11 cellular contexts compared by ENCODE assay signal in the genomic region with DNA sequence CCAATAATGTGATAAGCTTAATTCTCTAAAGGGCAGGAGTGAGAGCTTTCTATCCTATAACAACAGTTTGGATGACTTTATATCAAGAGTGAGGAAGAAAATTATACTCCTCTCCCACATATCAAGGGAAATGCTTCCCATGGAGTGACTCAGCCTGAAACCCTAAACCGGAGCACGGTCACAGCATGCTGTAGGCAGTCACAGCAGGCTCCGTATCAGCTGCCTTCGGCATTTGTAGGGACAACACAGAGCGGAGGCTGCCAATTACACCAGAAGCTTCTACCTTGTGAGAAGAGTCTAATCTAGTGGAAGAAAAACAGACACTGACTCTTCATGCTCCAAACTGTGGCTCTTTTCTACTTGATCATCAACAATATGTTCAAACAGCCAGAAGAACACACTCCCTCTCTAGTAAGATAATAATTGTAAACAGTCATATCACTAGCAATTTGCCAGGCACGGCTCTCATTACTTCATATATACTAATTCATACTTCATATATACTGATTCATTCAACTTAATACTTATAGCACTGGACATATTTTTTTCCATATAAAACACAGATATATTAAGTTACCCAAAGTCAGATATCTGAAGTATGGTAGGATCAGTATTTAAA.
DNase-seq lines count a peak whose midpoint lies in the region; ATAC-seq and TF ChIP-seq lines count a peak whose summit lies in the region.
"Had no signal": no experiment of that assay in that cellular context is flagged by ENCODE, and none has a peak within 500 bp of the region (broad histone marks: within the 10 kb centered on the region; RNA-seq: fewer than 3 reads in every experiment).

No MANE protein-coding gene starts in this region.

- H2BK15ac ChIP-seq in neuronal stem cell (ENCODE audit: low read length) = no peak overlapping the region

- no peak overlapping the region for H2BK5ac ChIP-seq in neuronal stem cell (ENCODE audit: low read length)

- H3K4me3 ChIP-seq in GM23338 (no peak overlapping the region), endodermal cell (ENCODE audit: low read length) (peak overlapping the region; percentile 46), neuronal stem cell (ENCODE audit: low read length in 2 of 2) (no peak overlapping the region)
- H3K4me3 ChIP-seq: K562 had no signal

- H3K27ac ChIP-seq in GM23338 (ENCODE audit: low read depth) (no peak overlapping the region), endodermal cell (ENCODE audit: low read depth, low read length) (no peak overlapping the region), neuronal stem cell (replicated peaks; ENCODE audit: low read length) (no peak overlapping the region)

- ATAC-seq in GM23338 (peak; percentile 98), HG03139 (IDR thresholded peaks at IDR 0.05; ENCODE audit: unreplicated experiment) (no peak), GM21619 (IDR thresholded peaks at IDR 0.05; ENCODE audit: unreplicated experiment) (no peak)
- ATAC-seq: activated T-cell treated with anti-CD3 and anti-CD28 coated beads, Interleukin-2, amount 50 U/mL, for 4 hours; K562 had no signal

- H3K4ac ChIP-seq in neuronal stem cell (ENCODE audit: low read length) = no peak overlapping the region

- H3K9ac ChIP-seq in endodermal cell (ENCODE audit: extremely low read depth, low read length, poor library complexity, severe bottlenecking) = no peak overlapping the region
- H3K9ac ChIP-seq in neuronal stem cell (ENCODE audit: low read depth, low read length, poor library complexity) = no peak overlapping the region

- H3K4me1 ChIP-seq in GM23338 (ENCODE audit: insufficient read depth) (peaks cover 53% of the 10 kb centered on the region), endodermal cell (ENCODE audit: control insufficient read depth, insufficient read depth, low read length) (peaks cover 5% of the 10 kb centered on the region), neuronal stem cell (ENCODE audit: control insufficient read depth in 2 of 2, insufficient read depth in 1 of 2, low read depth in 1 of 2, low read length in 2 of 2) (peaks cover 2 to 4% of the 10 kb centered on the region in 2 donors)

- no peak overlapping the region for H2BK120ac ChIP-seq in neuronal stem cell (ENCODE audit: low read depth, low read length)

- no peaks in the 10 kb centered on the region for H3K79me1 ChIP-seq in neuronal stem cell (ENCODE audit: low read depth, low read length)

- peak overlapping the region; percentile 40 for H3K4me2 ChIP-seq in GM23338
- H3K4me2 ChIP-seq in neuronal stem cell (ENCODE audit: insufficient read depth, low read length, poor library complexity, severe bottlenecking) = no peak overlapping the region

- H4K91ac ChIP-seq in neuronal stem cell (ENCODE audit: low read depth, low read length, poor library complexity) = no peak overlapping the region

- no peaks in the 10 kb centered on the region for H3K9me2 ChIP-seq in GM23338 (ENCODE audit: insufficient read depth)

- H3K36me3 ChIP-seq in GM23338 (ENCODE audit: insufficient read depth) (no peaks in the 10 kb centered on the region), endodermal cell (ENCODE audit: control insufficient read depth, insufficient read depth, low read length) (no peaks in the 10 kb centered on the region), neuronal stem cell (replicated peaks in 1 of 2; ENCODE audit: control insufficient read depth in 2 of 2, insufficient read depth in 2 of 2, low read length in 2 of 2) (no peaks in the 10 kb centered on the region)

- H3K9me3 Mint-ChIP-seq in GM23338 (peaks cover under 1% of the 10 kb centered on the region; the same call in 1 of the 3 replicates), endodermal cell (no peaks in the 10 kb centered on the region)
- H3K9me3 Mint-ChIP-seq: neural crest cell had no signal

- peaks cover 56% of the 10 kb centered on the region for H3K4me1 Mint-ChIP-seq in GM23338
- peaks cover 15% of the 10 kb centered on the region for H3K4me1 Mint-ChIP-seq in endodermal cell

- no peak overlapping the region for H3K14ac ChIP-seq in neuronal stem cell (ENCODE audit: low read length)

- H3K27ac Mint-ChIP-seq in GM23338 (peak overlapping the region; percentile 92), endodermal cell (peak overlapping the region; percentile 74)

- H3F3A ChIP-seq in GM23338 (replicated peaks; ENCODE audit: low read depth) = no peaks in the 10 kb centered on the region

- H2BK12ac ChIP-seq in neuronal stem cell (ENCODE audit: low read length) = no peak overlapping the region

- H3K18ac ChIP-seq in neuronal stem cell (ENCODE audit: low read length) = no peak overlapping the region

- H3K4me3 Mint-ChIP-seq in GM23338 = peak overlapping the region; percentile 54
- H3K4me3 Mint-ChIP-seq in endodermal cell = no peak overlapping the region
- H3K4me3 Mint-ChIP-seq: activated T-cell treated with anti-CD3 and anti-CD28 coated beads, Interleukin-2, amount 50 U/mL, for 4 hours; neural crest cell had no signal

- H3K27me3 ChIP-seq in GM23338 (ENCODE audit: insufficient read depth) = no peaks in the 10 kb centered on the region
- H3K27me3 ChIP-seq in endodermal cell (ENCODE audit: control insufficient read depth, insufficient read depth, low read length, poor library complexity, severe bottlenecking) = no peaks in the 10 kb centered on the region
- H3K27me3 ChIP-seq in neuronal stem cell (ENCODE audit: control insufficient read depth in 3 of 3, insufficient read depth in 3 of 3, low read depth in 1 of 3, low read length in 3 of 3) = no peaks in the 10 kb centered on the region

- H3K36me3 Mint-ChIP-seq in GM23338 (ENCODE audit: low read depth) = peaks cover 11% of the 10 kb centered on the region; the same call in 2 of the 3 replicates
- H3K36me3 Mint-ChIP-seq in endodermal cell (ENCODE audit: low read depth) = no peaks in the 10 kb centered on the region

- H2AFZ ChIP-seq in GM23338 = no peak overlapping the region
- peak overlapping the region; percentile 82 for H2AFZ ChIP-seq in neuronal stem cell (ENCODE audit: low read length)

- H3K9me3 ChIP-seq in endodermal cell (ENCODE audit: control insufficient read depth, low read length) (no peaks in the 10 kb centered on the region), neuronal stem cell (replicated peaks in 1 of 2; ENCODE audit: control insufficient read depth in 2 of 2, insufficient read depth in 1 of 2, low read depth in 1 of 2, low read length in 2 of 2) (no peaks in the 10 kb centered on the region)

- H3K27me3 Mint-ChIP-seq in GM23338 (ENCODE audit: insufficient read depth, low read depth, poor library complexity) = no peaks in the 10 kb centered on the region
- H3K27me3 Mint-ChIP-seq in endodermal cell (ENCODE audit: insufficient read depth) = no peaks in the 10 kb centered on the region

- H4K20me1 ChIP-seq in GM23338 (replicated peaks; ENCODE audit: insufficient read depth) = no peaks in the 10 kb centered on the region

- 0 to 17% methylated on average over 4 to 6 of the region's 6 CpGs for WGBS in endodermal cell (ENCODE audit: insufficient coverage in 1 of 2, insufficient read length in 1 of 2), 2 experiments
- no CpG with 5 or more reads among the region's 6 CpGs for WGBS in neuronal stem cell (ENCODE audit: extremely low coverage in 2 of 2, insufficient read length in 2 of 2, insufficient replicate concordance in 1 of 2), 2 donors

- no peak overlapping the region for H4K8ac ChIP-seq in neuronal stem cell (ENCODE audit: low read depth, low read length)

- no peak overlapping the region for H2AK5ac ChIP-seq in neuronal stem cell (ENCODE audit: low read depth, low read length)

- H3K23ac ChIP-seq in neuronal stem cell (ENCODE audit: low read depth, low read length, poor library complexity) = no peak overlapping the region

- CTCF ChIA-PET in GM10248 (lab: Yijun Ruan, JAX) = interaction anchor here (1.4 to 1.8 kb wide), 2 partner anchors 8 kb away, joined by 3 to 5 read pairs; no protein-coding TSS in a partner anchor

- POLR2A ChIA-PET in GM10248 (lab: Yijun Ruan, JAX) = no interaction called here

- DNase-seq in GM23338 (ENCODE audit: low spot score) = peak; percentile 88
- DNase-seq in NCI-H345 treated with DMSO at 0.1 percent for 48 hours (lab: John Stamatoyannopoulos, UW; ENCODE audit: unreplicated experiment) = peak; percentile 80
- DNase-seq in endodermal cell = peak; percentile 93
- peak; percentile 15 for DNase-seq in neuronal stem cell (ENCODE audit: low spot score)
- no peak for DNase-seq in foreskin melanocyte
- DNase-seq in GM10248 (ENCODE audit: extremely low spot score) = no peak
- DNase-seq: activated T-cell treated with anti-CD3 and anti-CD28 coated beads, Interleukin-2, amount 50 U/mL, for 4 hours had no signal

- TF ChIP-seq CTCF in GM23338 (conservative IDR thresholded peaks at IDR 0.05; ENCODE audit: low read depth in 2 of 2) (no peak), endodermal cell (conservative IDR thresholded peaks at IDR 0.05) (no peak), GM10248 (IDR thresholded peaks at IDR 0.05; ENCODE audit: control extremely low read depth, extremely low read depth, low read depth, missing control alignments) (no peak)

- H3K79me2 ChIP-seq in GM23338 (replicated peaks; ENCODE audit: insufficient read depth) = no peaks in the 10 kb centered on the region

TF ChIP-seq in GM23338, 12 proteins besides CTCF, POLR2A, EP300 and RAD21 (continues in another document):
- TF ChIP-seq NANOG (IDR thresholded peaks at IDR 0.05; ENCODE audit: borderline replicate concordance) (0 out of 2 replicates have a peak, but pooled peaks have one; percentile 7), CREB1 (CRISPR knock-in tag; IDR thresholded peaks at IDR 0.05; ENCODE audit: low read depth) (0 out of 2 replicates have a peak, but pooled peaks have one; percentile 15)
- TF ChIP-seq, protein P1, sequence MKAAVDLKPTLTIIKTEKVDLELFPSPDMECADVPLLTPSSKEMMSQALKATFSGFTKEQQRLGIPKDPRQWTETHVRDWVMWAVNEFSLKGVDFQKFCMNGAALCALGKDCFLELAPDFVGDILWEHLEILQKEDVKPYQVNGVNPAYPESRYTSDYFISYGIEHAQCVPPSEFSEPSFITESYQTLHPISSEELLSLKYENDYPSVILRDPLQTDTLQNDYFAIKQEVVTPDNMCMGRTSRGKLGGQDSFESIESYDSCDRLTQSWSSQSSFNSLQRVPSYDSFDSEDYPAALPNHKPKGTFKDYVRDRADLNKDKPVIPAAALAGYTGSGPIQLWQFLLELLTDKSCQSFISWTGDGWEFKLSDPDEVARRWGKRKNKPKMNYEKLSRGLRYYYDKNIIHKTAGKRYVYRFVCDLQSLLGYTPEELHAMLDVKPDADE (IDR thresholded peaks at IDR 0.05) = no peak

Comparison
In these comparisons a context has a peak if more than half of its experiments do, and no peak if none do; other contexts are left out.
1. DNase-seq: peak in GM23338 (single experiment), NCI-H345 treated with DMSO at 0.1 percent for 48 hours (single experiment), endodermal cell (single experiment) and neuronal stem cell (single experiment); none in foreskin melanocyte (single experiment) and GM10248 (single experiment).